ENCODE assay signal across 10 cellular contexts in the genomic region with DNA sequence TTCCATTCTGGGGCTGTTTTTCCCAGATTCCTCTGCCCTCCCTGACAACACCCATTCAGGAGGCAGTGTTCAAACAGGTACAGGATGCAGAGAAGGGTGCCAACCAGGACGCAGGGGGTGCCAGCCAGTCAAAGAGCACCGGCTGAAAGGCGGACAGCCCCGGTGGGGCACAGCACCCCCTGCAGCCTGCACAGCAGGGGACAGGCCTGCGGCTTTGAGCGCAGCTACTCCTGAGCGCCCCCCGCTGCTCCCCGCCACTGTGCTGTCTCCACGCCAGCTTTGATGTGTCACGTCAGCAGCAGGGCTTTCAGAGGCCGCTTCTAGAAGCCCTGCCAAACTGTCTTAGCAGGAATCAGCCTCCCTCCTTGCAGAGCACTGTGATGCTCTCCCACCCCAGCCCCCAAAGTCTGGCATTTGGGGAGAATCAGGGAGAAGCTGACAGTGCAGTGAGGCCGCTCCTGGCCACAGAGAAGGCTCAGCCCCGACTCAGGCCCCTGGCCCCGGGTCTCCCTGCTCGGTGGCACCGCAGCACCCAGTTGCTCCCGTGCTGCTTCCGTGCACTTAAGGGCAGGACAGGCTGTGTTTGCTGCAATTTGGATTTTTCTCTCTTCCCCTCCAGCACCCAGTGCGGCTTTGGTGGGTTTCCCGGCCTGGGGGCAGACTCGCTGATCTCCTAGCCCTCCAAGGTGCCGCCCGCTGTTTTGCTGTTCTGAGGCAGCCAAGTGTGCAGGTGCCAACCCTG. TPM values are rescaled to one million over a fixed set of nuclear protein-coding genes. Genes with fewer than 3 reads are reported as not detected.
DNase-seq lines count a peak whose midpoint lies in the region; ATAC-seq and TF ChIP-seq lines count a peak whose summit lies in the region.
"Had no signal": no experiment of that assay in that cellular context is flagged by ENCODE, and none has a peak within 500 bp of the region (broad histone marks: within the 10 kb centered on the region; RNA-seq: fewer than 3 reads in every experiment).

No MANE protein-coding gene starts in this region.

- intact Hi-C loops in heart left ventricle (cut with DNase I) = no loop called here
- intact Hi-C loops in activated CD8-positive, alpha-beta T cell treated with anti-CD3 and anti-CD28 coated beads for 36 hours (cut with micrococcal nuclease) = no loop called here

- no peak overlapping the region for H3K4me2 ChIP-seq in OCI-LY1 (ENCODE audit: low read length)

- TF ChIP-seq POLR2A in heart left ventricle (IDR thresholded peaks at IDR 0.05) = no peak
- TF ChIP-seq POLR2A in suprapubic skin (IDR thresholded peaks at IDR 0.05) = no peak

- no peaks in the 10 kb centered on the region for H3K9me2 ChIP-seq in OCI-LY1 (ENCODE audit: low read depth, low read length)

- no peaks in the 10 kb centered on the region for H3K36me3 Mint-ChIP-seq in activated CD8-positive, alpha-beta T cell treated with anti-CD3 and anti-CD28 coated beads for 36 hours (ENCODE audit: low read depth)
- H3K36me3 Mint-ChIP-seq: brain had no signal

- TF ChIP-seq EP300 in suprapubic skin (IDR thresholded peaks at IDR 0.05) = no peak

- no peak overlapping the region for H3K27ac ChIP-seq in OCI-LY1 (ENCODE audit: low read depth, low read length, poor library complexity, severe bottlenecking)
- peak overlapping the region in 2 of 12 donors; percentile 7 to 75 for H3K27ac ChIP-seq in heart left ventricle
- H3K27ac ChIP-seq in suprapubic skin = peak overlapping the region; percentile 51

- H3K27me3 Mint-ChIP-seq in activated CD8-positive, alpha-beta T cell treated with anti-CD3 and anti-CD28 coated beads for 36 hours = peaks cover 2% of the 10 kb centered on the region

- no peaks in the 10 kb centered on the region for H4K20me1 ChIP-seq in OCI-LY1 (ENCODE audit: insufficient read depth, low read length)

- H3K4me3 Mint-ChIP-seq in activated CD8-positive, alpha-beta T cell treated with anti-CD3 and anti-CD28 coated beads for 36 hours = no peak overlapping the region

- CTCF ChIA-PET in activated CD8-positive, alpha-beta T cell treated with anti-CD3 and anti-CD28 coated beads for 36 hours (lab: Charles Lee) = interaction anchor here (1.7 kb wide), 1 partner anchor 44 kb away, joined by 4 read pairs; no protein-coding TSS in a partner anchor

- 54 to 84% (median 60%) methylated on average over 14 to 24 of the region's 24 CpGs for WGBS in heart left ventricle, 4 donors
- 54% methylated on average over 16 of the region's 24 CpGs for WGBS in suprapubic skin

- H3K4me1 Mint-ChIP-seq in activated CD8-positive, alpha-beta T cell treated with anti-CD3 and anti-CD28 coated beads for 36 hours (ENCODE audit: low read depth) = peaks cover 12% of the 10 kb centered on the region

- H3K4me3 ChIP-seq in OCI-LY1 (ENCODE audit: low read depth, low read length, poor library complexity, severe bottlenecking) = no peak overlapping the region
- no peak overlapping the region for H3K4me3 ChIP-seq in heart left ventricle
- H3K4me3 ChIP-seq in suprapubic skin = no peak overlapping the region

- no peak overlapping the region for H3K27ac Mint-ChIP-seq in activated CD8-positive, alpha-beta T cell treated with anti-CD3 and anti-CD28 coated beads for 36 hours

- peak; percentile 18 for DNase-seq in NCI-H82 (lab: John Stamatoyannopoulos, UW)
- DNase-seq in NCI-H82 treated with DMSO at 0.1 percent for 48 hours (lab: John Stamatoyannopoulos, UW; ENCODE audit: unreplicated experiment) = no peak
- peak in 2 of 5 donors; percentile 43 to 45 for DNase-seq in heart left ventricle
- no peak for DNase-seq in suprapubic skin (ENCODE audit: low spot score in 2 of 2)
- DNase-seq in superior temporal gyrus (ENCODE audit: extremely low spot score) = no peak
- no peak for DNase-seq in activated CD8-positive, alpha-beta T cell treated with anti-CD3 and anti-CD28 coated beads for 36 hours
- DNase-seq: activated CD8-positive, alpha-beta memory T cell treated with anti-CD3 and anti-CD28 coated beads for 24 hours had no signal

- peak; percentile 16 to 67 (median 48) for ATAC-seq in heart left ventricle
- no peak for ATAC-seq in activated CD8-positive, alpha-beta T cell treated with anti-CD3 and anti-CD28 coated beads for 36 hours
- no peak for ATAC-seq in HG03159 (IDR thresholded peaks at IDR 0.05; ENCODE audit: unreplicated experiment)

- H3K9ac ChIP-seq in OCI-LY1 (ENCODE audit: low read length) = no peak overlapping the region

- POLR2A ChIA-PET in activated CD8-positive, alpha-beta T cell treated with anti-CD3 and anti-CD28 coated beads for 36 hours (lab: Charles Lee) = no interaction called here

- H3K79me2 ChIP-seq in OCI-LY1 (ENCODE audit: insufficient read depth, low read length) = no peaks in the 10 kb centered on the region

- no peaks in the 10 kb centered on the region for H3K9me3 ChIP-seq in OCI-LY1 (ENCODE audit: low read length)
- H3K9me3 ChIP-seq in heart left ventricle = no peaks in the 10 kb centered on the region
- H3K9me3 ChIP-seq in suprapubic skin = no peaks in the 10 kb centered on the region

- H3K4me1 ChIP-seq in OCI-LY1 (ENCODE audit: insufficient read depth, low read length, severe bottlenecking) = no peaks in the 10 kb centered on the region
- peaks cover 0 to 11% (median 6%) of the 10 kb centered on the region in 12 donors for H3K4me1 ChIP-seq in heart left ventricle
- H3K4me1 ChIP-seq in suprapubic skin = peaks cover 23% of the 10 kb centered on the region

- H3K27me3 ChIP-seq in OCI-LY1 (ENCODE audit: insufficient read depth, low read length) (0 out of 2 replicates have a peak, but pooled peaks cover 3% of the 10 kb centered on the region), heart left ventricle (no peaks in the 10 kb centered on the region), suprapubic skin (no peaks in the 10 kb centered on the region)

- H3K36me3 ChIP-seq in OCI-LY1 (ENCODE audit: insufficient read depth, low read length) = no peaks in the 10 kb centered on the region
- no peaks in the 10 kb centered on the region for H3K36me3 ChIP-seq in heart left ventricle
- no peaks in the 10 kb centered on the region for H3K36me3 ChIP-seq in suprapubic skin

- H2AFZ ChIP-seq in OCI-LY1 (ENCODE audit: low read length) = no peak overlapping the region

- no peaks in the 10 kb centered on the region for H3F3A ChIP-seq in OCI-LY1 (ENCODE audit: insufficient read depth, low read length)

- no peaks in the 10 kb centered on the region for H3K9me3 Mint-ChIP-seq in activated CD8-positive, alpha-beta T cell treated with anti-CD3 and anti-CD28 coated beads for 36 hours
- H3K9me3 Mint-ChIP-seq: brain had no signal

- TF ChIP-seq CTCF in OCI-LY1 (IDR thresholded peaks at IDR 0.05; ENCODE audit: low read length) (peak; percentile 31; the same call in 1 of the 2 replicates), heart left ventricle (IDR thresholded peaks at IDR 0.05) (peak in 2 of 12 donors; percentile 22 to 26), suprapubic skin (IDR thresholded peaks at IDR 0.05) (peak in 1 of 2 donors; percentile 5)
- no peak for TF ChIP-seq CTCF in activated CD8-positive, alpha-beta T cell treated with anti-CD3 and anti-CD28 coated beads for 36 hours (IDR thresholded peaks at IDR 0.05)

RNA-seq across cellular contexts. Expression of gene AK8, which starts 20.3 kb away (rescaled TPM):
- total RNA-seq in heart left ventricle (1 to 10 TPM in 1 of 9 donors, under 1 TPM in 1, not detected in 7; 0.61 to 1.4 TPM), suprapubic skin (1 to 10 TPM; 1.4 to 3.7 (median 1.8) TPM)
- polyA plus RNA-seq in heart left ventricle = not detected
- not detected for total RNA-seq in activated CD8-positive, alpha-beta T cell treated with anti-CD3 and anti-CD28 coated beads for 36 hours

RNA-seq across cellular contexts. Expression of gene SPACA9, which starts 20.9 kb away (rescaled TPM):
- total RNA-seq in heart left ventricle = 1 to 10 TPM; 2.3 to 6.9 (median 4.6) TPM
- 1 to 10 TPM; 1.6 to 4.6 TPM for polyA plus RNA-seq in heart left ventricle
- total RNA-seq in suprapubic skin = 10 to 100 TPM in 1 of 4 donors, 1 to 10 TPM in 3; 8.7 to 10.3 (median 9.9) TPM
- total RNA-seq in activated CD8-positive, alpha-beta T cell treated with anti-CD3 and anti-CD28 coated beads for 36 hours = 1 to 10 TPM; 1.9 to 3.2 TPM

Comparison
In these comparisons a context has a peak if more than half of its experiments do, and no peak if none do; other contexts are left out.
1. ATAC-seq: peak in heart left ventricle (4 of 4); none in activated CD8-positive, alpha-beta T cell treated with anti-CD3 and anti-CD28 coated beads for 36 hours (single experiment) and HG03159 (single experiment).